Comparison of ENCODE assay signal across 9 cellular contexts in the genomic region with DNA sequence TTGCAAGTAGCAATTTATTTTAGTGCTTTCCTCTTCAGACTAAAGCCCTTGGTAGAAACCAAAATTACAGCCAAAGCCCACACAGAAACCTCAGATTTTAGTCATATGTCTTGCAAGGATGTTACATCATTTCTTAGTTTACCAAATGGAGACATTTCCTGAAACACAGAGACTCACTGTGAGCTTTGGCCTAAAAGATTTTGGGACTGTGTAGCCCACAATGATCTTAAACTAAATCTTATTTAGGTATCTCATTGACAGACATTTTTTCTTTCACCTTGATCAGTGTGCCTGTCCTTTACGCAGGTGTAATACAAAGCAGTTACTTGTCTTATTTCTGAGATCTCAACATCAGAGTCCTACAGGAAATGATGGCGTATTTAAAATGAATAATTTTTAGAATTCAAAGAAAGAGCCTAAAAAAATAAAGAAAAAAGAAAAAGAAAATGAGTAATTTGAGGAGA. TPM values are rescaled to one million over a fixed set of nuclear protein-coding genes. Genes with fewer than 3 reads are reported as not detected.
DNase-seq lines count a peak whose midpoint lies in the region; ATAC-seq and TF ChIP-seq lines count a peak whose summit lies in the region.
"Had no signal": no experiment of that assay in that cellular context is flagged by ENCODE, and none has a peak within 500 bp of the region (broad histone marks: within the 10 kb centered on the region; RNA-seq: fewer than 3 reads in every experiment).

No MANE protein-coding gene starts in this region.

- intact Hi-C loops in uterus (cut with DNase I; ENCODE audit: low total_unique reads): loop anchor here (10.0 kb wide), 1 partner anchor 196 kb away; the partner anchor contains the start of gene TRPM7

- H3K4me3 ChIP-seq in GM12865 (ENCODE audit: low read depth, low read length): no peak overlapping the region; the same call in 1 of the 2 replicates
- no peak overlapping the region for H3K4me3 ChIP-seq in mesodermal cell (ENCODE audit: extremely low read depth, insufficient read depth, low read length, poor library complexity, severe bottlenecking)
- no peak overlapping the region for H3K4me3 ChIP-seq in uterus

- H3K27me3 Mint-ChIP-seq in T-helper 17 cell: no peaks in the 10 kb centered on the region

- WGBS in mesodermal cell (ENCODE audit: insufficient coverage in 2 of 2), 2 experiments: 100% methylated on average over 1 of the region's 2 CpGs; no CpG with 5 or more reads in 1 of the 2 experiments

- H3K9me3 ChIP-seq in T-helper 17 cell (ENCODE audit: control insufficient read depth, low read length, poor library complexity, severe bottlenecking) (no peaks in the 10 kb centered on the region), mesodermal cell (ENCODE audit: control insufficient read depth, low read length) (no peaks in the 10 kb centered on the region), uterus (no peaks in the 10 kb centered on the region)

- peak overlapping the region; percentile 92 for H3K27ac Mint-ChIP-seq in T-helper 17 cell

- peak; percentile 23 for ATAC-seq in HG03060 (IDR thresholded peaks at IDR 0.05; ENCODE audit: low read depth, unreplicated experiment)
- ATAC-seq in T-helper 17 cell: peak; percentile 48
- ATAC-seq in HG02610 (IDR thresholded peaks at IDR 0.05; ENCODE audit: unreplicated experiment): no peak
- no peak for ATAC-seq in GM18517 (IDR thresholded peaks at IDR 0.05; ENCODE audit: unreplicated experiment)

- H3K4me1 ChIP-seq in mesodermal cell (ENCODE audit: control insufficient read depth, insufficient read depth, low read length, poor library complexity, severe bottlenecking) (peaks cover 18% of the 10 kb centered on the region), uterus (no peaks in the 10 kb centered on the region)

- H3K36me3 Mint-ChIP-seq in T-helper 17 cell (ENCODE audit: low read depth): no peaks in the 10 kb centered on the region

- TF ChIP-seq CTCF in GM12865 (IDR thresholded peaks at IDR 0.05; ENCODE audit: insufficient read depth, low read depth, low read length, missing control alignments): no peak
- TF ChIP-seq CTCF in uterus (IDR thresholded peaks at IDR 0.05): no peak

- DNase-seq in GM12865 (ENCODE audit: low read depth) (peak; percentile 86), T-helper 17 cell (no peak), uterus (no peak), COLO829 (ENCODE audit: low spot score) (no peak)
- DNase-seq: NCI-H1930 had no signal

- no peaks in the 10 kb centered on the region for H3K27me3 ChIP-seq in uterus

- no peak for TF ChIP-seq POLR2A in uterus (IDR thresholded peaks at IDR 0.05)

- no peak overlapping the region for H3K4me3 Mint-ChIP-seq in T-helper 17 cell

- H3K4me1 Mint-ChIP-seq in T-helper 17 cell: peaks cover 32% of the 10 kb centered on the region

- H3K36me3 ChIP-seq in mesodermal cell (ENCODE audit: control insufficient read depth, insufficient read depth, low read length): no peaks in the 10 kb centered on the region
- no peaks in the 10 kb centered on the region for H3K36me3 ChIP-seq in uterus

- H3K27ac ChIP-seq in mesodermal cell (ENCODE audit: low read depth, low read length, severe bottlenecking): peak overlapping the region; percentile 49
- H3K27ac ChIP-seq in uterus: no peak overlapping the region

RNA-seq across cellular contexts. Expression of gene AP4E1, which starts 27.8 kb away (rescaled TPM):
- 1 to 10 TPM; 7.6 to 9.6 TPM for total RNA-seq in T-helper 17 cell
- 5.6 TPM for polyA plus RNA-seq in mesodermal cell (2013, experiment 1 of 2)
- polyA plus RNA-seq in mesodermal cell (2013, experiment 2 of 2): 6.6 TPM
- total RNA-seq in uterus: 10 to 100 TPM in 2 of 4 donors, 1 to 10 TPM in 2; 4.1 to 20.5 (median 12.3) TPM

Comparison
In these comparisons a context has a peak if more than half of its experiments do, and no peak if none do; other contexts are left out.
1. ATAC-seq: peak in HG03060 (single experiment) and T-helper 17 cell (single experiment); none in HG02610 (single experiment) and GM18517 (single experiment).